In the genomic region with DNA sequence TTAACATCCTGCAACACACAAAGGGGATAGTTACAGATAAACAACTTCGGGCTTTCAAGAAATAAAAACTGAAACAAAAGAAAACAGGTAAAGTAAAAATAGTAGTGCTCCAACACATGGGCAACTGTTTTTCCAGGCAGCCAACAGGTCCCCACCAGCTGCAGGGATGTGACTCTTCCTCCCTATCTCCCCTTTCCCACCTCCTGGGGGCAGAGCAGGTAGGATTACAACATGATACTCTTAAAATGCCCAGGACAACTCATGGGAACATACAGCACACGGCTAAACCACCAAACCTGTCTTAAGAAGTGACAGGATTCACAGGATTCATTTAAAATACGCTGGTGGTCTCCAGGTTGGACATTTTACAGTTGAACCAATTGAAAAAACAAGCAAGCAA, we compare ENCODE assay signal across 24 cellular contexts.
"Had no signal": no experiment of that assay in that cellular context is flagged by ENCODE, and none has a peak within 500 bp of the region (broad histone marks: within the 10 kb centered on the region; RNA-seq: fewer than 3 reads in every experiment).

No MANE protein-coding gene starts in this region.

- FAIRE-seq: endometrium, islet of Langerhans had no signal

- H3K4me3 ChIP-seq: dorsolateral prefrontal cortex, esophagus muscularis mucosa, heart right ventricle, mucosa of descending colon, ovary, sigmoid colon, skin epidermis, stomach, thoracic aorta, transverse colon had no signal

- H3K9me3 ChIP-seq: esophagus muscularis mucosa, gastrocnemius medialis, heart right ventricle, mucosa of descending colon, ovary, sigmoid colon, stomach, thoracic aorta, transverse colon had no signal

- DNase-seq: cortex of kidney; dorsolateral prefrontal cortex; effector CD8-positive, alpha-beta T cell; gastrocnemius medialis; heart right ventricle; hypothalamus; kidney glomerular epithelial cell; mucosa of descending colon; naive thymus-derived CD8-positive, alpha-beta T cell; nucleus accumbens; ovary; sigmoid colon; stimulated activated CD4-positive, alpha-beta T cell treated with anti-CD3 and anti-CD28 coated beads, Interleukin-12 subunit alpha, Interleukin-12 subunit beta, amount 100 ng/mL, for 4 hours; stimulated activated naive CD4-positive, alpha-beta T cell; stomach; substantia nigra; transverse colon had no signal

- H3K4me3 Mint-ChIP-seq: naive thymus-derived CD8-positive, alpha-beta T cell had no signal

- ATAC-seq: gastrocnemius medialis; left lobe of liver; mucosa of descending colon; naive thymus-derived CD8-positive, alpha-beta T cell had no signal

- H3K36me3 ChIP-seq: ovary, thoracic aorta, transverse colon had no signal

- H3K27me3 ChIP-seq: dorsolateral prefrontal cortex, esophagus muscularis mucosa, gastrocnemius medialis, heart right ventricle, ovary, sigmoid colon, stomach, transverse colon had no signal

- H3K27ac ChIP-seq: epithelial cell of prostate, esophagus muscularis mucosa, ovary, sigmoid colon, skin epidermis, stomach, thoracic aorta, transverse colon had no signal

- H3K9me3 Mint-ChIP-seq: naive thymus-derived CD8-positive, alpha-beta T cell had no signal

- H3K27ac Mint-ChIP-seq: naive thymus-derived CD8-positive, alpha-beta T cell had no signal
